In the genomic region with DNA sequence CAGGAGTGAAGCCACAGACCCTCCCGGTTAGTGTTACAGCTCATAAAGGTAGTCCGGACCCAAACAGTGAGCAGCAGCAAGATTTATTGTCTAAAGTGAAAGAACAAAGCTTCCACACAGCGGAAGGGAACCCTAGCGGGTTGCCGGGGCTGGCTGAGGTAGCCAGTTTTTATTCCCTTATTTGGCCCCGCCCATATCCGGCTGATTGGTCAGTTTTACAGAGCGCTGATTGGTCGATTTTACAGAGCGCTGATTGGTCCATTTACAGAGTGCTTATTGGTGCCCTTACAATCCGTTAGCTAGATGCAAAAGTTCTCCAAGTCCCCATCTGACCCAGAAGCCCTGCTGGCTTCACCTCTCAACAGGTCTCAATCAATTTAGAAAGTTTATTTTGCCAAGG, we compare ENCODE assay signal across 24 cellular contexts.
"Had no signal": no experiment of that assay in that cellular context is flagged by ENCODE, and none has a peak within 500 bp of the region (broad histone marks: within the 10 kb centered on the region; RNA-seq: fewer than 3 reads in every experiment).

No MANE protein-coding gene starts in this region.

- H3K4me3 ChIP-seq: colonic mucosa, esophagus squamous epithelium, gastrocnemius medialis, heart right ventricle, left lung, lower lobe of right lung, mucosa of descending colon had no signal

- H3K9me3 ChIP-seq: colonic mucosa, esophagus squamous epithelium, gastrocnemius medialis, heart right ventricle, left lung, lower lobe of right lung, mucosa of descending colon had no signal

- H3K27ac ChIP-seq: colonic mucosa, epithelial cell of prostate, esophagus squamous epithelium, gastrocnemius medialis, heart right ventricle, left lung, lower lobe of right lung had no signal

- DNase-seq: colonic mucosa; cortex of kidney; effector CD8-positive, alpha-beta T cell; effector memory CD8-positive, alpha-beta T cell; endodermal cell; esophagus squamous epithelium; foreskin fibroblast; foreskin melanocyte; gastrocnemius medialis; glutamatergic neuron; head of caudate nucleus; heart right ventricle; hippocampal formation; left cardiac atrium; left lung; left ventricle myocardium superior; lower lobe of right lung; mesenchymal stem cell; mucosa of descending colon; naive B cell had no signal

- H3K27me3 ChIP-seq: colonic mucosa, esophagus squamous epithelium, gastrocnemius medialis, heart right ventricle, left lung had no signal

- H3K36me3 ChIP-seq: colonic mucosa, esophagus squamous epithelium, gastrocnemius medialis, heart right ventricle, left lung, lower lobe of right lung had no signal

- H3K4me1 ChIP-seq: colonic mucosa, esophagus squamous epithelium, gastrocnemius medialis, heart right ventricle, left lung, lower lobe of right lung had no signal

- FAIRE-seq: endometrium, islet of Langerhans had no signal

- ATAC-seq: effector memory CD8-positive, alpha-beta T cell; esophagus mucosa; gastrocnemius medialis; heart right ventricle; left cardiac atrium; left lung; left ventricle myocardium superior; lower lobe of right lung; mucosa of descending colon had no signal
